In genomic region chr7:117385340-117386124, GRCh38 we compare ENCODE assay signal across 8 cellular contexts. TPM values are rescaled to one million over a fixed set of nuclear protein-coding genes. Genes with fewer than 3 reads are reported as not detected.
A peak's percentile ranks its signal among the peaks of the same experiment; 100 is the strongest.
DNase-seq lines count a peak whose midpoint lies in the region; ATAC-seq and TF ChIP-seq lines count a peak whose summit lies in the region.

No MANE protein-coding gene starts in this region.

- ATAC-seq in GM21367 (IDR thresholded peaks at IDR 0.05; ENCODE audit: unreplicated experiment): peak; percentile 56

- 53 to 54% methylated on average over 7 of the region's 7 CpGs for WGBS in testis, 2 donors

- H3K36me3 ChIP-seq in Loucy (ENCODE audit: insufficient read depth, low read length): no peaks in the 10 kb centered on the region
- no peaks in the 10 kb centered on the region for H3K36me3 ChIP-seq in brain microvascular endothelial cell (replicated peaks)
- no peaks in the 10 kb centered on the region for H3K36me3 ChIP-seq in testis (ENCODE audit: low read depth, missing control alignments)

- H3K36me3 Mint-ChIP-seq in osteocyte (ENCODE audit: unreplicated experiment) (peaks cover 9% of the 10 kb centered on the region), glutamatergic neuron (ENCODE audit: unreplicated experiment) (no peaks in the 10 kb centered on the region)

- H3K4me1 Mint-ChIP-seq in osteocyte (ENCODE audit: unreplicated experiment) (peaks cover 6% of the 10 kb centered on the region), glutamatergic neuron (ENCODE audit: low read depth, unreplicated experiment) (no peaks in the 10 kb centered on the region)

- H3K27ac ChIP-seq in brain microvascular endothelial cell: no peak overlapping the region
- H3K27ac ChIP-seq in testis: no peak overlapping the region

- peak overlapping the region; percentile 40 for H2AFZ ChIP-seq in Loucy (ENCODE audit: low read length)

- H3K9me3 Mint-ChIP-seq in osteocyte (ENCODE audit: unreplicated experiment): peaks cover 12% of the 10 kb centered on the region
- peaks cover 3% of the 10 kb centered on the region for H3K9me3 Mint-ChIP-seq in glutamatergic neuron (ENCODE audit: unreplicated experiment)

- H3K9ac ChIP-seq in Loucy (ENCODE audit: low read depth, low read length, poor library complexity, severe bottlenecking): no peak overlapping the region

- in situ Hi-C loops in brain microvascular endothelial cell (cut with HindIII; ENCODE audit: low pct_ligation_motif_present, low sequenced_read_pairs): no loop called here

- no peaks in the 10 kb centered on the region for H4K20me1 ChIP-seq in Loucy (ENCODE audit: insufficient read depth, low read length, poor library complexity, severe bottlenecking)

- H3F3A ChIP-seq in Loucy (ENCODE audit: low read depth): no peaks in the 10 kb centered on the region

- H3K4me1 ChIP-seq in Loucy (ENCODE audit: insufficient read depth, low read length, poor library complexity, severe bottlenecking) (no peaks in the 10 kb centered on the region), testis (no peaks in the 10 kb centered on the region)

- TF ChIP-seq POLR2A in testis (IDR thresholded peaks at IDR 0.05): no peak

- H3K9me3 ChIP-seq in Loucy (ENCODE audit: insufficient read depth, low read depth, low read length) (no peaks in the 10 kb centered on the region), testis (no peaks in the 10 kb centered on the region)

- peak overlapping the region; percentile 40 for H3K4me3 ChIP-seq in Loucy (ENCODE audit: low read length, poor library complexity, severe bottlenecking)
- no peak overlapping the region for H3K4me3 ChIP-seq in brain microvascular endothelial cell (ENCODE audit: low read depth, low read length)
- H3K4me3 ChIP-seq in testis: no peak overlapping the region

- H3K4me3 Mint-ChIP-seq in osteocyte (ENCODE audit: unreplicated experiment) (no peak overlapping the region), glutamatergic neuron (ENCODE audit: unreplicated experiment) (no peak overlapping the region)

- peak overlapping the region; percentile 50 for H3K4me2 ChIP-seq in Loucy (ENCODE audit: low read depth, low read length, poor library complexity, severe bottlenecking)

- no peaks in the 10 kb centered on the region for H3K27me3 Mint-ChIP-seq in osteocyte (ENCODE audit: unreplicated experiment)
- no peaks in the 10 kb centered on the region for H3K27me3 Mint-ChIP-seq in glutamatergic neuron (ENCODE audit: unreplicated experiment)

- intact Hi-C loops in testis (cut with DNase I; ENCODE audit: low total_unique reads): no loop called here

- TF ChIP-seq CTCF in Loucy (conservative IDR thresholded peaks at IDR 0.05; ENCODE audit: low read length): peak; percentile 67
- peak; percentile 4 for TF ChIP-seq CTCF in brain microvascular endothelial cell (IDR thresholded peaks at IDR 0.05; ENCODE audit: low read depth, low read length, missing control alignments)
- peak; percentile 70 for TF ChIP-seq CTCF in osteocyte (IDR thresholded peaks at IDR 0.05)
- TF ChIP-seq CTCF in glutamatergic neuron (IDR thresholded peaks at IDR 0.05; ENCODE audit: partially characterized antibody, unreplicated experiment): no peak
- peak in 1 of 3 experiments; percentile 9 for TF ChIP-seq CTCF in testis (IDR thresholded peaks at IDR 0.05)

- DNase-seq in DMS114 treated with DMSO at 0.1 percent for 48 hours (lab: John Stamatoyannopoulos, UW; ENCODE audit: unreplicated experiment): peak; percentile 20
- no peak for DNase-seq in brain microvascular endothelial cell
- DNase-seq in osteocyte (ENCODE audit: extremely low spot score, unreplicated experiment): no peak
- DNase-seq in glutamatergic neuron: no peak
- no peak for DNase-seq in testis
- DNase-seq in 8988T: no peak

- H3K27me3 ChIP-seq in Loucy (ENCODE audit: insufficient read depth, low read length, poor library complexity, severe bottlenecking): no peaks in the 10 kb centered on the region
- no peaks in the 10 kb centered on the region for H3K27me3 ChIP-seq in brain microvascular endothelial cell (replicated peaks)
- H3K27me3 ChIP-seq in testis: no peaks in the 10 kb centered on the region

- H3K9me2 ChIP-seq in Loucy (replicated peaks; ENCODE audit: low read depth, low read length): no peaks in the 10 kb centered on the region

- H3K79me2 ChIP-seq in Loucy (ENCODE audit: insufficient read depth, low read length): no peaks in the 10 kb centered on the region

- no peak overlapping the region for H3K27ac Mint-ChIP-seq in osteocyte (ENCODE audit: unreplicated experiment)
- no peak overlapping the region for H3K27ac Mint-ChIP-seq in glutamatergic neuron (ENCODE audit: unreplicated experiment)

RNA-seq across cellular contexts. Expression of gene ASZ1, which starts 41.8 kb away (rescaled TPM):
- total RNA-seq in osteocyte: not detected in 2 replicates
- not detected for total RNA-seq in glutamatergic neuron (ENCODE audit: unreplicated experiment)
- 10 to 100 TPM; 18.1 to 27.6 TPM for total RNA-seq in testis
- polyA plus RNA-seq in testis (ENCODE audit: insufficient read depth, low read depth, low replicate concordance): 18.4 TPM

Comparison
In these comparisons a context has a peak if more than half of its experiments do, and no peak if none do; other contexts are left out.
1. RNA of gene ASZ1, which starts 41.8 kb away (total RNA-seq): 18.1 to 27.6 TPM in testis; not detected in osteocyte and not detected in glutamatergic neuron (single experiment); every median in the first group is over 10 times any median in the second.